ENCODE assay signal across 8 cellular contexts in the genomic region with DNA sequence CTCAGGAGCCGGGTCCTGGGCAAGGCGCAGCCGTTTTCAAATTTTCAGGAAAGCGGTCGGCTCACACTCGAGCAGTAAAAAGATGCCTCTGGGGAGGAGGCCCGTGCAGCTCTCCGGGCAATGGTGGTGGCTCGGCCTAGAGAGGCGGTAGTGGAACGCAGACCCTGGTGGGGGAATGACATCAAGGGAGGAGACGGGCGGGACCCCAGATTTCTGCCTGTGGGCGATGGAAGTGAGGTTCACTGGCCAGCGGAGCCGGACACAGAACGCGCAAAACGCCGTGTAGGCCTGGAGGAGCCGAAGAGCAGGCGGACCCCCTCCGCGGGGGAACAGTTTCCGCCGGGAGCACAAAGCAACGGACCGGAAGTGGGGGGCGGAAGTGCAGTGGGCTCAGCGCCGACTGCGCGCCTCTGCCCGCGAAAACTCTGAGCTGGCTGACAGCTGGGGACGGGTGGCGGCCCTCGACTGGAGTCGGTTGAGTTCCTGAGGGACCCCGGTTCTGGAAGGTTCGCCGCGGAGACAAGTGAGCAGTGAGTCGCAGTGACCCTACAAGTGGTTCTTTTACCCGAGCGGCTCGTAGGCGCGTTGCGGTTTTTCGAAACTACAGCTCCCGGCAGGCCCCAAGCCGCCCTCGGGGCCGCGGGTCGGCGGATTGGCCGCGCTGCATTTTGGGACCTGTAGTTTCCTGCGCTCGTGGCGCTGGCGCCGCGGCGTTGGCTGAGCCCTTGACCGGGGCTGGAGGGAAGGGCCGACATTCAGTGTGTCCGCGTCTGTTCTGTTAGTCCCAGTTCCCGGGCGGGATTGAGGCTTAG. TPM values are rescaled to one million over a fixed set of nuclear protein-coding genes. Genes with fewer than 3 reads are reported as not detected.
DNase-seq lines count a peak whose midpoint lies in the region; ATAC-seq and TF ChIP-seq lines count a peak whose summit lies in the region.

A gene with protein sequence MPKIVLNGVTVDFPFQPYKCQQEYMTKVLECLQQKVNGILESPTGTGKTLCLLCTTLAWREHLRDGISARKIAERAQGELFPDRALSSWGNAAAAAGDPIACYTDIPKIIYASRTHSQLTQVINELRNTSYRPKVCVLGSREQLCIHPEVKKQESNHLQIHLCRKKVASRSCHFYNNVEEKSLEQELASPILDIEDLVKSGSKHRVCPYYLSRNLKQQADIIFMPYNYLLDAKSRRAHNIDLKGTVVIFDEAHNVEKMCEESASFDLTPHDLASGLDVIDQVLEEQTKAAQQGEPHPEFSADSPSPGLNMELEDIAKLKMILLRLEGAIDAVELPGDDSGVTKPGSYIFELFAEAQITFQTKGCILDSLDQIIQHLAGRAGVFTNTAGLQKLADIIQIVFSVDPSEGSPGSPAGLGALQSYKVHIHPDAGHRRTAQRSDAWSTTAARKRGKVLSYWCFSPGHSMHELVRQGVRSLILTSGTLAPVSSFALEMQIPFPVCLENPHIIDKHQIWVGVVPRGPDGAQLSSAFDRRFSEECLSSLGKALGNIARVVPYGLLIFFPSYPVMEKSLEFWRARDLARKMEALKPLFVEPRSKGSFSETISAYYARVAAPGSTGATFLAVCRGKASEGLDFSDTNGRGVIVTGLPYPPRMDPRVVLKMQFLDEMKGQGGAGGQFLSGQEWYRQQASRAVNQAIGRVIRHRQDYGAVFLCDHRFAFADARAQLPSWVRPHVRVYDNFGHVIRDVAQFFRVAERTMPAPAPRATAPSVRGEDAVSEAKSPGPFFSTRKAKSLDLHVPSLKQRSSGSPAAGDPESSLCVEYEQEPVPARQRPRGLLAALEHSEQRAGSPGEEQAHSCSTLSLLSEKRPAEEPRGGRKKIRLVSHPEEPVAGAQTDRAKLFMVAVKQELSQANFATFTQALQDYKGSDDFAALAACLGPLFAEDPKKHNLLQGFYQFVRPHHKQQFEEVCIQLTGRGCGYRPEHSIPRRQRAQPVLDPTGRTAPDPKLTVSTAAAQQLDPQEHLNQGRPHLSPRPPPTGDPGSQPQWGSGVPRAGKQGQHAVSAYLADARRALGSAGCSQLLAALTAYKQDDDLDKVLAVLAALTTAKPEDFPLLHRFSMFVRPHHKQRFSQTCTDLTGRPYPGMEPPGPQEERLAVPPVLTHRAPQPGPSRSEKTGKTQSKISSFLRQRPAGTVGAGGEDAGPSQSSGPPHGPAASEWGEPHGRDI (N-terminal part only) (plus strand): TSS at position 376 of the 812 bp plus-strand sequence. CDS start 1,091 bp downstream, outside the sequence.

- H3K27ac Mint-ChIP-seq in nephron progenitor cell: peak within 1 kb of the TSS; percentile 92
- peak within 1 kb of the TSS; percentile 90 to 97 for H3K27ac Mint-ChIP-seq in stimulated activated naive CD8-positive, alpha-beta T cell treated with anti-CD3 and anti-CD28 coated beads, Interleukin-15, amount 100 ng/mL, for 72 hours

- peaks cover 39% of the 10 kb centered on the region for H3K4me1 Mint-ChIP-seq in nephron progenitor cell
- peaks cover 60% of the 10 kb centered on the region for H3K4me1 Mint-ChIP-seq in stimulated activated naive CD8-positive, alpha-beta T cell treated with anti-CD3 and anti-CD28 coated beads, Interleukin-15, amount 100 ng/mL, for 72 hours

- no peak for TF ChIP-seq CTCF in nephron progenitor cell (IDR thresholded peaks at IDR 0.05)

- H3K4me3 ChIP-seq in H7 (ENCODE audit: insufficient read depth, low read depth, low read length): peak within 1 kb of the TSS; percentile 90

- no peaks in the 10 kb centered on the region for H3K9me3 Mint-ChIP-seq in nephron progenitor cell
- H3K9me3 Mint-ChIP-seq in stimulated activated naive CD8-positive, alpha-beta T cell treated with anti-CD3 and anti-CD28 coated beads, Interleukin-15, amount 100 ng/mL, for 72 hours: no peaks in the 10 kb centered on the region

- peaks cover 2% of the 10 kb centered on the region; the same call in 1 of the 2 replicates for H3K36me3 ChIP-seq in H7 (replicated peaks; ENCODE audit: control insufficient read depth, insufficient read depth, low read length)

- peak; percentile 90 for ATAC-seq in stimulated activated naive CD8-positive, alpha-beta T cell treated with anti-CD3 and anti-CD28 coated beads, Interleukin-15, amount 100 ng/mL, for 72 hours

- no peaks in the 10 kb centered on the region for H3K27me3 ChIP-seq in H7 (ENCODE audit: control insufficient read depth, insufficient read depth, low read length)

- peaks cover 10% of the 10 kb centered on the region for H3K36me3 Mint-ChIP-seq in nephron progenitor cell (ENCODE audit: low read depth)

- peak within 1 kb of the TSS; percentile 97 for H3K4me3 Mint-ChIP-seq in nephron progenitor cell
- peak within 1 kb of the TSS; percentile 90 to 98 for H3K4me3 Mint-ChIP-seq in stimulated activated naive CD8-positive, alpha-beta T cell treated with anti-CD3 and anti-CD28 coated beads, Interleukin-15, amount 100 ng/mL, for 72 hours

- DNase-seq in ELR (ENCODE audit: low read depth) (peak; percentile 95), H7 (peak; percentile 99), M059J (ENCODE audit: low read depth) (peak; percentile 94), SHP77 treated with DMSO at 0.1 percent for 48 hours (lab: John Stamatoyannopoulos, UW) (peak; percentile 95), fibroblast of the conjunctiva (ENCODE audit: low read depth) (peak; percentile 80), nephron progenitor cell (peak; percentile 92)
- DNase-seq in activated effector memory CD4-positive, alpha-beta T cell treated with anti-CD3 and anti-CD28 coated beads, Interleukin-2, amount 50 U/mL, for 16 hours: peak; percentile 96
- DNase-seq in stimulated activated naive CD8-positive, alpha-beta T cell treated with anti-CD3 and anti-CD28 coated beads, Interleukin-15, amount 100 ng/mL, for 72 hours: peak; percentile 91

- peaks cover 3% of the 10 kb centered on the region for H3K27me3 Mint-ChIP-seq in nephron progenitor cell (ENCODE audit: low read depth, poor library complexity)
- no peaks in the 10 kb centered on the region for H3K27me3 Mint-ChIP-seq in stimulated activated naive CD8-positive, alpha-beta T cell treated with anti-CD3 and anti-CD28 coated beads, Interleukin-15, amount 100 ng/mL, for 72 hours

RNA-seq across cellular contexts. Expression of the gene that starts here (rescaled TPM):
- 15.1 and 22.4 TPM in 2 replicates for total RNA-seq in H7 (2014; rRNA removed; shearing (Covaris generic))
- 4.0 and 9.9 TPM in 2 replicates for total RNA-seq in M059J (2014; rRNA removed; shearing (Covaris generic))

Comparison
In these comparisons a context has a peak if more than half of its experiments do, and no peak if none do; other contexts are left out.
1. Peak in every context shown above with its lines: DNase-seq, ATAC-seq and H3K4me3 ChIP-seq.